28 cellular contexts compared by ENCODE assay signal in genomic region chr18:44182363-44182762, GRCh38.
"Had no signal": no experiment of that assay in that cellular context is flagged by ENCODE, and none has a peak within 500 bp of the region (broad histone marks: within the 10 kb centered on the region; RNA-seq: fewer than 3 reads in every experiment).

No MANE protein-coding gene starts in this region.

- H3K36me3 Mint-ChIP-seq: mesothelial cell of epicardium; naive thymus-derived CD4-positive, alpha-beta T cell had no signal

- ATAC-seq: effector memory CD8-positive, alpha-beta T cell; heart right ventricle; left cardiac atrium; left lung; naive thymus-derived CD4-positive, alpha-beta T cell; sciatic nerve; stimulated activated naive CD8-positive, alpha-beta T cell treated with anti-CD3 and anti-CD28 coated beads, Interleukin-15, amount 100 ng/mL, for 72 hours; upper lobe of right lung had no signal

- DNase-seq: cortex of kidney; effector memory CD8-positive, alpha-beta T cell; erythroblast; esophagus squamous epithelium; foreskin melanocyte; glutamatergic neuron; heart right ventricle; hippocampal formation; left cardiac atrium; left lung; mesenchymal stem cell; naive thymus-derived CD4-positive, alpha-beta T cell; occipital lobe; ovary; stimulated activated CD4-positive, alpha-beta T cell treated with anti-CD3 and anti-CD28 coated beads, Interleukin-12 subunit alpha, Interleukin-12 subunit beta, amount 100 ng/mL, for 4 hours; stimulated activated CD4-positive, alpha-beta T cell treated with anti-CD3 and anti-CD28 coated beads, Interleukin-1b, Interleukin-23, amount 100 ng/mL, for 48 hours; stimulated activated CD4-positive, alpha-beta T cell treated with anti-CD3 and anti-CD28 coated beads, Interleukin-4, amount 100 ng/mL, for 1 hour; stimulated activated CD8-positive, alpha-beta memory T cell treated with anti-CD3 and anti-CD28 coated beads, Interleukin-4, amount 100 ng/mL, for 48 hours; stimulated activated naive CD4-positive, alpha-beta T cell; stimulated activated naive CD8-positive, alpha-beta T cell treated with anti-CD3 and anti-CD28 coated beads, Interleukin-15, amount 100 ng/mL, for 72 hours; transverse colon; upper lobe of right lung; uterus had no signal

- H3K27ac ChIP-seq: esophagus squamous epithelium, heart right ventricle, left lung, ovary, suprapubic skin, transverse colon, upper lobe of right lung, uterus had no signal

- H3K9me3 ChIP-seq: esophagus squamous epithelium, heart right ventricle, left lung, ovary, suprapubic skin, transverse colon, upper lobe of right lung, uterus had no signal

- H3K27me3 ChIP-seq: esophagus squamous epithelium, heart right ventricle, left lung, ovary, suprapubic skin, transverse colon, upper lobe of right lung, uterus had no signal

- H3K4me3 ChIP-seq: esophagus squamous epithelium, heart right ventricle, left lung, ovary, smooth muscle cell, suprapubic skin, transverse colon, upper lobe of right lung, uterus had no signal

- H3K4me1 ChIP-seq: esophagus squamous epithelium, heart right ventricle, left lung, suprapubic skin, transverse colon, upper lobe of right lung, uterus had no signal

- H3K27ac Mint-ChIP-seq: effector memory CD8-positive, alpha-beta T cell; mesothelial cell of epicardium; naive thymus-derived CD4-positive, alpha-beta T cell; nephron; stimulated activated naive CD8-positive, alpha-beta T cell treated with anti-CD3 and anti-CD28 coated beads, Interleukin-15, amount 100 ng/mL, for 72 hours had no signal

- H3K36me3 ChIP-seq: esophagus squamous epithelium, heart right ventricle, left lung, ovary, suprapubic skin, transverse colon, upper lobe of right lung, uterus had no signal

- H3K27me3 Mint-ChIP-seq: effector memory CD8-positive, alpha-beta T cell; naive thymus-derived CD4-positive, alpha-beta T cell; stimulated activated naive CD8-positive, alpha-beta T cell treated with anti-CD3 and anti-CD28 coated beads, Interleukin-15, amount 100 ng/mL, for 72 hours had no signal

- H3K4me1 Mint-ChIP-seq: naive thymus-derived CD4-positive, alpha-beta T cell; stimulated activated naive CD8-positive, alpha-beta T cell treated with anti-CD3 and anti-CD28 coated beads, Interleukin-15, amount 100 ng/mL, for 72 hours had no signal

- H3K4me2 ChIP-seq: smooth muscle cell had no signal

- H3K4me3 Mint-ChIP-seq: effector memory CD8-positive, alpha-beta T cell; mesothelial cell of epicardium; naive thymus-derived CD4-positive, alpha-beta T cell; nephron; stimulated activated naive CD8-positive, alpha-beta T cell treated with anti-CD3 and anti-CD28 coated beads, Interleukin-15, amount 100 ng/mL, for 72 hours had no signal

- H3K9me3 Mint-ChIP-seq: effector memory CD8-positive, alpha-beta T cell; nephron; stimulated activated naive CD8-positive, alpha-beta T cell treated with anti-CD3 and anti-CD28 coated beads, Interleukin-15, amount 100 ng/mL, for 72 hours had no signal
